8 cellular contexts compared by ENCODE assay signal in the genomic region with DNA sequence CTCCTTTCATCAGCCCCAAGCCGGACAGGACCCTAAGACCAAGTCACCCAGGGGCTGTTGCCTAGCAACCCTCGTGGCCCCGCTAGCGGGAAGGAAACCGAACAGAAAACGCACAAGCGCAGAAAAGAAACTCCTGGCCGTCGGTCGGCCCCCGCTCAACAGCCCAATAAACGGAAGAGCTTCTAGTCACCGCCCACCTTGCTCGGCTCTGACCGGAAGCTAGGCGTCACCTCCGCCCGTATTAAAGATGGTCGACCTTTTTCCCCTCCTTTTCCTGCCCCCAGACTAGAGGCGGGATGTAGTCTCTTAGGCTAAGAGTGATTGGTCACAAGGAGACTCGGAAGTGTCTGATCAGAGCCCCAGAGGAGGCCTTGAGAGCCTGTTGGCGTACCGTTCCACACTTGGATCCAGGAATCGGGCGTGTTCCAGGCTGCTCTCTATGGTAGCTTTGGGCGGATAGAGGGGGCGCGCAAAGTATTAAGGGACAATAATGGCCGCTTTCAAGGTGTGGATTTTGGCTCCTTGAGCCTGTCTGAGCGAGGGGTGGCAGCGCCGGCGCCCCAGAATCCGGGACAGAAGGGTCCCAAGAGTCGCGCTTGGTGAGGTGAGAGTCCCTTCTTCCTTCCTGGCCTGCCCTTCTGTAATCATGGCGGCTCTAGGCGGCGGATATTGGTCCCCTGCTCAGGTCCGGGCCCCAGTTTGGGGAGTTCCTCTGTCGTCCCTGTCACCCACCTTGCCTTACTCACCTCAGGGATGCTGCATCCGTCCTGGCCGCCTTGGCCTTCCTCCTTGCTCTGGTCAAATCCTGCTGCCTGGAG. TPM values are rescaled to one million over a fixed set of nuclear protein-coding genes. Genes with fewer than 3 reads are reported as not detected.
A peak's percentile ranks its signal among the peaks of the same experiment; 100 is the strongest.
DNase-seq lines count a peak whose midpoint lies in the region; ATAC-seq, FAIRE-seq and TF ChIP-seq lines count a peak whose summit lies in the region.

A gene (plus strand): TSS at position 400 of the 818 bp plus-strand sequence. CDS start 2,311 bp downstream, outside the sequence.
A gene (minus strand): TSS at position 173 of the 818 bp plus-strand sequence. CDS start 2,871 bp downstream, outside the sequence.

- no peaks in the 10 kb centered on the region for H3K27me3 Mint-ChIP-seq in activated T-cell treated with anti-CD3 and anti-CD28 coated beads, Interleukin-2, amount 50 U/mL, for 72 hours (ENCODE audit: low read depth)

- H3K9me3 Mint-ChIP-seq in activated T-cell treated with anti-CD3 and anti-CD28 coated beads, Interleukin-2, amount 50 U/mL, for 72 hours: no peaks in the 10 kb centered on the region

- intact Hi-C loops in esophagus muscularis mucosa (cut with DNase I): loop anchor here (5.0 to 10.0 kb wide), 2 partner anchors 81 to 961 kb away; no protein-coding TSS in a partner anchor

- peak; percentile 98 for ATAC-seq in GM21786 (IDR thresholded peaks at IDR 0.05; ENCODE audit: unreplicated experiment)
- peak; percentile 97 for ATAC-seq in activated T-cell treated with anti-CD3 and anti-CD28 coated beads, Interleukin-2, amount 50 U/mL, for 72 hours (replicated peaks in 1 of 2)

- peaks cover 52% of the 10 kb centered on the region for H3K4me1 Mint-ChIP-seq in activated T-cell treated with anti-CD3 and anti-CD28 coated beads, Interleukin-2, amount 50 U/mL, for 72 hours (ENCODE audit: low read depth)

- peak within 1 kb of the TSS; percentile 95 to 99 for H3K4me3 Mint-ChIP-seq in activated T-cell treated with anti-CD3 and anti-CD28 coated beads, Interleukin-2, amount 50 U/mL, for 72 hours

- H3K36me3 ChIP-seq in KOPT-K1 (ENCODE audit: insufficient read depth, low read length): peaks cover 57% of the 10 kb centered on the region
- peaks cover 30 to 48% (median 45%) of the 10 kb centered on the region in 4 donors for H3K36me3 ChIP-seq in esophagus muscularis mucosa
- H3K36me3 ChIP-seq in muscle layer of duodenum (ENCODE audit: control insufficient read depth in 1 of 2, insufficient read depth in 2 of 2, low read length in 2 of 2): peaks cover 41 to 42% of the 10 kb centered on the region in 2 donors

- peak; percentile 61 for TF ChIP-seq POLR2A in esophagus muscularis mucosa (IDR thresholded peaks at IDR 0.05; ENCODE audit: low read depth)

- FAIRE-seq in RCC 7860 (lab: Jason Lieb, UNC): peak; percentile 96

- TF ChIP-seq EP300 in esophagus muscularis mucosa (IDR thresholded peaks at IDR 0.05): no peak

- no peak for TF ChIP-seq CTCF in esophagus muscularis mucosa (IDR thresholded peaks at IDR 0.05)

- H3K4me1 ChIP-seq in esophagus muscularis mucosa (peaks cover 30 to 45% (median 38%) of the 10 kb centered on the region in 4 donors), muscle layer of duodenum (ENCODE audit: control insufficient read depth in 1 of 2, insufficient read depth in 2 of 2, low read length in 2 of 2) (peaks cover 15 to 37% of the 10 kb centered on the region in 2 donors)

- H3K27ac Mint-ChIP-seq in activated T-cell treated with anti-CD3 and anti-CD28 coated beads, Interleukin-2, amount 50 U/mL, for 72 hours: peak within 1 kb of the TSS; percentile 99

- H3K4me3 ChIP-seq in esophagus muscularis mucosa (peak within 1 kb of the TSS; percentile 85 to 96 (median 89)), muscle layer of duodenum (ENCODE audit: low read depth in 1 of 2, low read length in 2 of 2) (peak within 1 kb of the TSS; percentile 93 to 97)

- 1% methylated on average over 26 of the region's 43 CpGs for WGBS in esophagus muscularis mucosa

- no peaks in the 10 kb centered on the region for H3K9me3 ChIP-seq in KOPT-K1 (ENCODE audit: insufficient read depth, low read length, poor library complexity, severe bottlenecking)
- no peaks in the 10 kb centered on the region for H3K9me3 ChIP-seq in esophagus muscularis mucosa
- no peaks in the 10 kb centered on the region for H3K9me3 ChIP-seq in muscle layer of duodenum (ENCODE audit: control insufficient read depth in 1 of 2, low read length in 2 of 2)

- no peaks in the 10 kb centered on the region for H3K27me3 ChIP-seq in esophagus muscularis mucosa
- no peaks in the 10 kb centered on the region for H3K27me3 ChIP-seq in muscle layer of duodenum (ENCODE audit: low read depth, low read length)

- peaks cover 12 to 25% of the 10 kb centered on the region in 2 donors for H3K36me3 Mint-ChIP-seq in activated T-cell treated with anti-CD3 and anti-CD28 coated beads, Interleukin-2, amount 50 U/mL, for 72 hours (ENCODE audit: insufficient read depth in 2 of 2)

- peak; percentile 92 for DNase-seq in DMS79 (lab: John Stamatoyannopoulos, UW)
- DNase-seq in RCC 7860 (ENCODE audit: low spot score): peak; percentile 97
- DNase-seq in activated T-cell treated with anti-CD3 and anti-CD28 coated beads, Interleukin-2, amount 50 U/mL, for 72 hours: peak; percentile 91 to 93
- DNase-seq in esophagus muscularis mucosa (ENCODE audit: extremely low spot score): peak; percentile 98
- peak; percentile 86 to 90 for DNase-seq in stimulated activated CD8-positive, alpha-beta memory T cell treated with anti-CD3 and anti-CD28 coated beads, Interleukin-7, amount 100 ng/mL, for 4 hours (ENCODE audit: low read depth in 2 of 2)

- H3K27ac ChIP-seq in KOPT-K1 (ENCODE audit: low read depth, low read length, poor library complexity, severe bottlenecking) (peak within 1 kb of the TSS; percentile 77), esophagus muscularis mucosa (replicated peaks in 1 of 4) (peak within 1 kb of the TSS; percentile 91 to 95 (median 92)), muscle layer of duodenum (ENCODE audit: low read length) (peak within 1 kb of the TSS; percentile 90)

RNA-seq across cellular contexts. Expression of the first gene that starts in this region (rescaled TPM):
- total RNA-seq in activated T-cell treated with anti-CD3 and anti-CD28 coated beads, Interleukin-2, amount 50 U/mL, for 72 hours: 10 to 100 TPM; 74.9 to 82.7 TPM
- 10 to 100 TPM; 59.0 to 70.2 (median 62.8) TPM for total RNA-seq in esophagus muscularis mucosa

RNA-seq across cellular contexts. Expression of the second gene that starts in this region (rescaled TPM):
- total RNA-seq in activated T-cell treated with anti-CD3 and anti-CD28 coated beads, Interleukin-2, amount 50 U/mL, for 72 hours: 10 to 100 TPM; 29.3 to 34.4 TPM
- total RNA-seq in esophagus muscularis mucosa: 1 to 10 TPM; 4.6 to 7.5 (median 6.4) TPM

Comparison
In these comparisons a context has a peak if more than half of its experiments do, and no peak if none do; other contexts are left out.
1. Peak in every context shown above with its lines: DNase-seq, ATAC-seq, H3K4me3 ChIP-seq and H3K27ac ChIP-seq.